8 cellular contexts compared by ENCODE assay signal in the genomic region with DNA sequence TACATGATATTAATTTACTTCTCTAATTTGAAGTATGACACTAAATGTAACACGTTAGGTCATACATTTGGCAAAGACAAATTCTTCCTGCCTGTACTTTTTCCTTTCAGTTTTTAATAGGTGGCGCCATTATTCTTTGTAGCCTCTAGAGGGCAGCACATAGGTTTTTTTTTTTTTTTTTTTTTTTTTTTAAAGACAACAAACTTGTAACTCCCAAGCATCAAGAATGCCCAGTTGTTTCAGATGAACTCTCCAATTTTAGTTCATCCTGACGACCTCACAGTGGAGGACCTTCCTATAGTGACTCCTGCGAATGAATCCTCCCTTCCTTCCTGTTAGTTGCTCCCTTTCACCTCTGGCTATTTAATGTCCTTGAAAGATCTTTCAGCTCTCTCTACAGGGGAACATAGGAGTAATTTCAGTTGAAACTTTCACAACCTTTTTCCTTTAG.
DNase-seq lines count a peak whose midpoint lies in the region; ATAC-seq, FAIRE-seq and TF ChIP-seq lines count a peak whose summit lies in the region.

No MANE protein-coding gene starts in this region.

- no peak overlapping the region for H3K27ac Mint-ChIP-seq in CD8-positive, alpha-beta T cell

- no peak overlapping the region for H3K27ac ChIP-seq in CD8-positive, alpha-beta T cell (ENCODE audit: low read depth, low read length)
- peak overlapping the region; percentile 59 for H3K27ac ChIP-seq in left ventricle myocardium inferior (replicated peaks)
- no peak overlapping the region for H3K27ac ChIP-seq in small intestine (ENCODE audit: low read depth in 1 of 2, low read length in 1 of 2)

- POLR2A ChIA-PET in CD8-positive, alpha-beta T cell (lab: Charles Lee), result no interaction called here

- CTCF ChIA-PET in CD8-positive, alpha-beta T cell (lab: Charles Lee), result interaction anchor here (0.7 to 1.3 kb wide), 4 partner anchors 9 to 1310 kb away, joined by 3 to 7 read pairs (median 3); no protein-coding TSS in a partner anchor

- no peaks in the 10 kb centered on the region for H3K27me3 Mint-ChIP-seq in CD8-positive, alpha-beta T cell (ENCODE audit: low read depth)

- TF ChIP-seq CTCF in CD8-positive, alpha-beta T cell (IDR thresholded peaks at IDR 0.05), result peak; percentile 83
- TF ChIP-seq CTCF in GM20000 (IDR thresholded peaks at IDR 0.05; ENCODE audit: extremely low read depth, missing control alignments) (peak; percentile 24), left ventricle myocardium inferior (IDR thresholded peaks at IDR 0.05; ENCODE audit: borderline replicate concordance) (peak; percentile 79)

- no peaks in the 10 kb centered on the region for H3K9me3 Mint-ChIP-seq in CD8-positive, alpha-beta T cell

- H3K27me3 ChIP-seq in CD8-positive, alpha-beta T cell (ENCODE audit: insufficient read depth, low read length), result no peaks in the 10 kb centered on the region
- H3K27me3 ChIP-seq in adipocyte (replicated peaks; ENCODE audit: control insufficient read depth, insufficient read depth, low read length) (no peaks in the 10 kb centered on the region), left ventricle myocardium inferior (ENCODE audit: low read depth) (no peaks in the 10 kb centered on the region), small intestine (ENCODE audit: control insufficient read depth in 2 of 2, insufficient read depth in 2 of 2, low read length in 2 of 2) (no peaks in the 10 kb centered on the region)

- H3K4me1 ChIP-seq in CD8-positive, alpha-beta T cell (ENCODE audit: insufficient read depth, low read length), result no peaks in the 10 kb centered on the region
- H3K4me1 ChIP-seq in adipocyte (ENCODE audit: control insufficient read depth, insufficient read depth, low read length) (peaks cover 4% of the 10 kb centered on the region), left ventricle myocardium inferior (peaks cover 14% of the 10 kb centered on the region), small intestine (ENCODE audit: control insufficient read depth in 2 of 2, insufficient read depth in 1 of 2, low read depth in 1 of 2, low read length in 1 of 2) (no peaks in the 10 kb centered on the region)

- no peaks in the 10 kb centered on the region for H3K36me3 ChIP-seq in CD8-positive, alpha-beta T cell (ENCODE audit: insufficient read depth, low read length)
- H3K36me3 ChIP-seq in adipocyte (ENCODE audit: control insufficient read depth, insufficient read depth, low read length, severe bottlenecking) (no peaks in the 10 kb centered on the region), left ventricle myocardium inferior (no peaks in the 10 kb centered on the region), small intestine (ENCODE audit: control insufficient read depth in 2 of 2, insufficient read depth in 2 of 2, low read length in 2 of 2) (no peaks in the 10 kb centered on the region)

- H3K4me3 ChIP-seq in CD8-positive, alpha-beta T cell (ENCODE audit: low read depth, low read length), result no peak overlapping the region
- H3K4me3 ChIP-seq in adipocyte (ENCODE audit: low read length) (no peak overlapping the region), left ventricle myocardium inferior (peak overlapping the region; percentile 37), small intestine (ENCODE audit: low read depth in 1 of 2, low read length in 2 of 2) (no peak overlapping the region)

- peak overlapping the region; percentile 66 for H3K4me3 Mint-ChIP-seq in CD8-positive, alpha-beta T cell

- 3 to 7% (median 4%) methylated on average over 4 of the region's 4 CpGs for WGBS in small intestine, 3 donors

- intact Hi-C loops in CD8-positive, alpha-beta T cell (cut with DNase I, micrococcal nuclease), result loop anchor here (5.0 to 10.0 kb wide), 3 partner anchors 309 to 1371 kb away; no protein-coding TSS in a partner anchor
- intact Hi-C loops in left ventricle myocardium inferior (cut with micrococcal nuclease), result loop anchor here (5.0 kb wide), 1 partner anchor 311 kb away; no protein-coding TSS in a partner anchor

- H3K9me3 ChIP-seq in CD8-positive, alpha-beta T cell (ENCODE audit: low read length), result no peaks in the 10 kb centered on the region
- H3K9me3 ChIP-seq in adipocyte (ENCODE audit: control insufficient read depth, low read length) (no peaks in the 10 kb centered on the region), left ventricle myocardium inferior (replicated peaks) (no peaks in the 10 kb centered on the region), small intestine (ENCODE audit: control insufficient read depth, low read depth) (no peaks in the 10 kb centered on the region)

- no peak for DNase-seq in CD8-positive, alpha-beta T cell
- peak; percentile 41 for DNase-seq in GM20000 (ENCODE audit: low spot score)
- DNase-seq in NCI-H2196 (lab: John Stamatoyannopoulos, UW; ENCODE audit: unreplicated experiment), result peak; percentile 33
- peak; percentile 67 for DNase-seq in adipocyte (ENCODE audit: low read depth)
- DNase-seq in left ventricle myocardium inferior, result no peak
- DNase-seq in small intestine, result peak; percentile 33

- H3K4me1 Mint-ChIP-seq in CD8-positive, alpha-beta T cell (ENCODE audit: low read depth), result peaks cover 8% of the 10 kb centered on the region

- peak; percentile 69 for ATAC-seq in CD8-positive, alpha-beta T cell
- ATAC-seq in HG02973 (IDR thresholded peaks at IDR 0.05; ENCODE audit: unreplicated experiment) (no peak), HG02610 (IDR thresholded peaks at IDR 0.05; ENCODE audit: unreplicated experiment) (no peak)

- H3K9ac ChIP-seq in adipocyte (ENCODE audit: low read length), result no peak overlapping the region

- H3K36me3 Mint-ChIP-seq in CD8-positive, alpha-beta T cell, result no peaks in the 10 kb centered on the region

- FAIRE-seq in small intestine (lab: Jason Lieb, UNC), result peak; percentile 72

Comparison
In these comparisons a context has a peak if more than half of its experiments do, and no peak if none do; other contexts are left out.
1. DNase-seq: peak in GM20000 (single experiment), NCI-H2196 (single experiment), adipocyte (single experiment) and small intestine (single experiment); none in CD8-positive, alpha-beta T cell (0 of 7) and left ventricle myocardium inferior (single experiment).
2. CTCF ChIP-seq: peak in every context shown above with its lines; median percentile 83 in CD8-positive, alpha-beta T cell; 79 in left ventricle myocardium inferior; 24 in GM20000.